ENCODE assay signal across 8 cellular contexts in the genomic region with DNA sequence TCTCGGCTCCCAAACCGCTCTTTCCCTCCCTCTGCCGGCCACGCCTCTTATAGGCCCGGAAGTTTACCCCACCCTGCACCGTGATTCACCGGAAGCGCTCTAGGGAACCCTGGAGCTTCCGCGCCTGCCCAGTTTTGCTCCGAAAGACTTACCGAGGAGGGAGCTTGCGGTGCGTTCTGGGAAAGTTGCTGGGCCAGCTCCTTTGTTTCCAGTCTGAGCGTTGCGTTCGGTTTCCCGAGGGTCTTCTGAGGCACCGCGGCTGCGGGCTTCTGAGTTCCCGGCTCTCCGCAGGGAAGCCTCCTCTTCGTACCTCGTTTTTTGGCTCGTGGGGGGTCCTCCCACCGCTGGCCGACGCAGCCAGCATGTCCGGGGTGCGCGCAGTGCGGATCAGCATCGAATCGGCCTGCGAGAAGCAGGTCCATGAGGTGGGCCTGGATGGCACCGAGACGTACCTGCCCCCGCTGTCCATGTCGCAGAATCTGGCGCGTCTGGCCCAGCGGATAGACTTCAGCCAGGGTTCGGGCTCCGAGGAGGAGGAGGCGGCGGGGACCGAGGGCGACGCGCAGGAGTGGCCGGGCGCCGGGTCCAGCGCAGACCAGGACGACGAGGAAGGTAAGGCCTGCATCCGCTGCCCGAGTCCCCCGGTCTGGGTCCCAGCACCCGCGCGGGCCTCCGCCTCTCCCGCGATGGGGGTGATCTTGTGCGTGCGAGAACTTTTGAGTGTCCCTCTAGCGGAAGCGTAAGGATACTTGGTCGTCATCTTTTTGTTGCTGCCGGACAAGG. TPM values are rescaled to one million over a fixed set of nuclear protein-coding genes. Genes with fewer than 3 reads are reported as not detected.
DNase-seq lines count a peak whose midpoint lies in the region; ATAC-seq and TF ChIP-seq lines count a peak whose summit lies in the region.

TSS of gene MED17 (plus strand) at position 131 of the 783 bp plus-strand sequence. CDS start at position 363, 232 bp downstream.

- H3K27me3 ChIP-seq in Panc1 (ENCODE audit: control insufficient read depth, insufficient read depth, low read length) (no peaks in the 10 kb centered on the region), muscle layer of colon (ENCODE audit: control insufficient read depth in 1 of 2, insufficient read depth in 2 of 2, low read length in 2 of 2) (no peaks in the 10 kb centered on the region)

- peak; percentile 62 for TF ChIP-seq CTCF in Panc1 (IDR thresholded peaks at IDR 0.05)

- H3K4me1 ChIP-seq in Panc1 (ENCODE audit: control insufficient read depth, insufficient read depth, low read length) (peaks cover 7% of the 10 kb centered on the region), muscle layer of colon (ENCODE audit: insufficient read depth, low read length) (peaks cover 24% of the 10 kb centered on the region)

- H3K9ac ChIP-seq in muscle layer of colon (ENCODE audit: low read length): peak within 1 kb of the TSS; percentile 78

- no peaks in the 10 kb centered on the region for H3K27me3 Mint-ChIP-seq in activated T-cell treated with anti-CD3 and anti-CD28 coated beads, Interleukin-2, amount 50 U/mL, for 4 hours (ENCODE audit: low read depth)

- DNase-seq in DMS79 treated with DMSO at 0.1 percent for 48 hours (lab: John Stamatoyannopoulos, UW) (peak; percentile 95), KG1 (lab: John Stamatoyannopoulos, UW) (peak; percentile 97), Panc1 (ENCODE audit: low read depth, low spot score) (peak; percentile 85)
- DNase-seq in activated T-cell treated with anti-CD3 and anti-CD28 coated beads, Interleukin-2, amount 50 U/mL, for 4 hours: peak; percentile 82
- DNase-seq in stimulated activated CD8-positive, alpha-beta memory T cell treated with anti-CD3 and anti-CD28 coated beads, Interleukin-7, amount 100 ng/mL, for 24 hours (ENCODE audit: low read depth): peak; percentile 77

- POLR2A ChIA-PET in Panc1 (lab: Charles Lee): interaction anchor here (0.5 to 1.8 kb wide), 5 partner anchors 10 to 758 kb away, joined by 3 to 19 read pairs (median 5); partner anchors contain the start of genes C11orf54 and TAF1D

- H3K4me3 Mint-ChIP-seq in activated T-cell treated with anti-CD3 and anti-CD28 coated beads, Interleukin-2, amount 50 U/mL, for 4 hours: peak within 1 kb of the TSS; percentile 99

- H3K4me3 ChIP-seq in Panc1 (ENCODE audit: low read depth in 2 of 2, low read length in 2 of 2) (peak within 1 kb of the TSS; percentile 85 to 99), muscle layer of colon (ENCODE audit: low read depth in 1 of 2, low read length in 2 of 2) (peak within 1 kb of the TSS; percentile 59 to 84)

- H3K4me1 Mint-ChIP-seq in activated T-cell treated with anti-CD3 and anti-CD28 coated beads, Interleukin-2, amount 50 U/mL, for 4 hours (ENCODE audit: low read depth): peaks cover 42% of the 10 kb centered on the region

- intact Hi-C loops in Panc1 (cut with micrococcal nuclease; ENCODE audit: unreplicated experiment): no loop called here

- H3K27ac ChIP-seq in Panc1 (ENCODE audit: low read length) (peak within 1 kb of the TSS; percentile 93), muscle layer of colon (ENCODE audit: low read depth, low read length) (peak within 1 kb of the TSS; percentile 95)

- H3K9me3 Mint-ChIP-seq in activated T-cell treated with anti-CD3 and anti-CD28 coated beads, Interleukin-2, amount 50 U/mL, for 4 hours: no peaks in the 10 kb centered on the region

- no peaks in the 10 kb centered on the region for H3K9me3 ChIP-seq in Panc1 (ENCODE audit: control insufficient read depth, insufficient read depth, low read depth, low read length)
- H3K9me3 ChIP-seq in muscle layer of colon (ENCODE audit: low read length): no peaks in the 10 kb centered on the region

- H3K36me3 ChIP-seq in Panc1 (ENCODE audit: control insufficient read depth, insufficient read depth, low read length) (peaks cover 10% of the 10 kb centered on the region), muscle layer of colon (ENCODE audit: insufficient read depth, low read length) (peaks cover 8% of the 10 kb centered on the region)

- H3K36me3 Mint-ChIP-seq in activated T-cell treated with anti-CD3 and anti-CD28 coated beads, Interleukin-2, amount 50 U/mL, for 4 hours (ENCODE audit: insufficient read depth): peaks cover 17% of the 10 kb centered on the region

- CTCF ChIA-PET in Panc1 (lab: Charles Lee): interaction anchor here (1.2 kb wide), 1 partner anchor 43 kb away, joined by 6 read pairs; the partner anchor contains the start of genes C11orf54 and TAF1D

- no TSS peak for BruUV-seq in Panc1 (replicated peaks; lab: Mats Ljungman, UMichigan)

- ATAC-seq in GM21723 (IDR thresholded peaks at IDR 0.05; ENCODE audit: unreplicated experiment) (peak; percentile 98), Panc1 (peak; percentile 99), esophagus mucosa (peak; percentile 100)
- ATAC-seq in activated T-cell treated with anti-CD3 and anti-CD28 coated beads, Interleukin-2, amount 50 U/mL, for 4 hours: peak; percentile 96 to 97

- in situ Hi-C loops in Panc1 (cut with HindIII; ENCODE audit: low pct_unique_long_range_greater_than_20kb, low sequenced_read_pairs): no loop called here

RNA-seq across cellular contexts. Expression of gene MED17, which starts in this region (rescaled TPM):
- total RNA-seq in Panc1 (2021; ENCODE audit: unreplicated experiment) (52.4 TPM), esophagus mucosa (16.0 TPM)
- 53.1 TPM for polyA plus RNA-seq in Panc1 (2012; ENCODE audit: insufficient read length)
- 10 to 100 TPM; 52.7 to 54.9 (median 54.8) TPM for total RNA-seq in activated T-cell treated with anti-CD3 and anti-CD28 coated beads, Interleukin-2, amount 50 U/mL, for 4 hours

Comparison
In these comparisons a context has a peak if more than half of its experiments do, and no peak if none do; other contexts are left out.
1. Peak in every context shown above with its lines: DNase-seq, ATAC-seq, H3K4me3 ChIP-seq and H3K27ac ChIP-seq.